ENCODE assay signal across 17 cellular contexts in genomic region chr14:20792561-20792960, GRCh38. TPM values are rescaled to one million over a fixed set of nuclear protein-coding genes. Genes with fewer than 3 reads are reported as not detected.
"Had no signal": no experiment of that assay in that cellular context is flagged by ENCODE, and none has a peak within 500 bp of the region (broad histone marks: within the 10 kb centered on the region; RNA-seq: fewer than 3 reads in every experiment).

No MANE protein-coding gene starts in this region.

RNA-seq across cellular contexts. Expression of gene RNASE1, which starts 10.1 kb away (rescaled TPM):
- total RNA-seq: kidney epithelial cell, mononuclear cell had no signal

RNA-seq across cellular contexts. Expression of gene RNASE6, which starts 11.5 kb away (rescaled TPM):
- total RNA-seq: dermis microvascular lymphatic vessel endothelial cell, endodermal cell, kidney epithelial cell, lung microvascular endothelial cell had no signal
- polyA plus RNA-seq: keratinocyte had no signal

RNA-seq across cellular contexts. Expression of gene EDDM3B, which starts 24.4 kb away (rescaled TPM):
- total RNA-seq: dermis microvascular lymphatic vessel endothelial cell, endodermal cell, esophagus mucosa, esophagus squamous epithelium, gastrocnemius medialis, glomerular endothelial cell, heart right ventricle, kidney epithelial cell, left cardiac atrium, left lung, left ventricle myocardium superior, lower leg skin, lower lobe of right lung, lung microvascular endothelial cell, mononuclear cell, mucosa of gallbladder had no signal
- polyA plus RNA-seq: heart right ventricle, keratinocyte had no signal

RNA-seq across cellular contexts. Expression of gene EDDM3A, which starts 46.9 kb away (rescaled TPM):
- total RNA-seq: dermis microvascular lymphatic vessel endothelial cell, endodermal cell, esophagus mucosa, esophagus squamous epithelium, gastrocnemius medialis, glomerular endothelial cell, heart right ventricle, kidney epithelial cell, left cardiac atrium, left lung, left ventricle myocardium superior, lower leg skin, lower lobe of right lung, lung microvascular endothelial cell, mononuclear cell, mucosa of gallbladder had no signal
- polyA plus RNA-seq: heart right ventricle, keratinocyte had no signal
